Comparison of ENCODE assay signal across 9 cellular contexts in the genomic region with DNA sequence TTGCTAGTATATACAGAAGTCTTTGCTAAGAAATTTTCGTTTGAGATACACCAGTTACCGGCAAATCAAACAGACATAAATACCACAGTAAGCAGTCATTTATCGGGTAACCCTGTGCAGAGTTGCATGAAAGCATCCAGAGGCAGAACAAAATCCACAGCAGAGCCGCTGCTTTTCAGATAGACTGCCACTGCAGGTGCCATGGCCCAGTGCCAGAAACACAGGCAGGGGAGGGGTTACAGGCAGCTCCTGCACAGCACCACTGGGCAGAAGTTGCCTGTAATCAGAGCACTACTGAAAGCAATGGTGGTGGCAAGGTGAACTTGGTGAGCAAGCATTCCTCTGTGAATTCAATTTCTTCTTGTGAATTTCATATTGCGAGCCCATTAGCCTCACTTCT.
DNase-seq lines count a peak whose midpoint lies in the region; ATAC-seq and TF ChIP-seq lines count a peak whose summit lies in the region.
"Had no signal": no experiment of that assay in that cellular context is flagged by ENCODE, and none has a peak within 500 bp of the region (broad histone marks: within the 10 kb centered on the region; RNA-seq: fewer than 3 reads in every experiment).

No MANE protein-coding gene starts in this region.

- H3K4me3 ChIP-seq in tibial artery = no peak overlapping the region
- H3K4me3 ChIP-seq: upper lobe of left lung had no signal

- TF ChIP-seq CTCF in tibial artery (IDR thresholded peaks at IDR 0.05) = no peak

- H3K27me3 ChIP-seq in tibial artery = no peaks in the 10 kb centered on the region
- H3K27me3 ChIP-seq: upper lobe of left lung had no signal

- no peaks in the 10 kb centered on the region for H3K9me3 ChIP-seq in tibial artery
- H3K9me3 ChIP-seq: upper lobe of left lung had no signal

- no peaks in the 10 kb centered on the region for H3K36me3 ChIP-seq in tibial artery
- H3K36me3 ChIP-seq: upper lobe of left lung had no signal

- H3K4me1 ChIP-seq in tibial artery = no peaks in the 10 kb centered on the region

- DNase-seq in NCI-H2196 (lab: John Stamatoyannopoulos, UW; ENCODE audit: unreplicated experiment) (peak; percentile 50), globus pallidus (ENCODE audit: low spot score) (peak; percentile 21), tibial artery (no peak)
- DNase-seq in stimulated activated naive CD8-positive, alpha-beta T cell treated with anti-CD3 and anti-CD28 coated beads, Interleukin-15, Interleukin-2, amounts not matched to agents 100 U/mL and 50 U/mL, for 24 hours = no peak

- no peak overlapping the region for H3K27ac ChIP-seq in tibial artery
- H3K27ac ChIP-seq: upper lobe of left lung had no signal

- intact Hi-C loops in tibial artery (cut with DNase I; ENCODE audit: low total_unique reads) = no loop called here

- ATAC-seq in GM18870 (IDR thresholded peaks at IDR 0.05; ENCODE audit: unreplicated experiment) (peak; percentile 48), HG02678 (IDR thresholded peaks at IDR 0.05; ENCODE audit: unreplicated experiment) (peak; percentile 99), GM21528 (IDR thresholded peaks at IDR 0.05; ENCODE audit: low FRiP score, unreplicated experiment) (no peak), GM21381 (IDR thresholded peaks at IDR 0.05; ENCODE audit: unreplicated experiment) (no peak)
- ATAC-seq in stimulated activated naive CD8-positive, alpha-beta T cell treated with anti-CD3 and anti-CD28 coated beads, Interleukin-15, Interleukin-2, amounts not matched to agents 100 U/mL and 50 U/mL, for 24 hours = no peak

Comparison
In these comparisons a context has a peak if more than half of its experiments do, and no peak if none do; other contexts are left out.
1. ATAC-seq: peak in GM18870 (single experiment) and HG02678 (single experiment); none in GM21528 (single experiment), GM21381 (single experiment) and stimulated activated naive CD8-positive, alpha-beta T cell treated with anti-CD3 and anti-CD28 coated beads, Interleukin-15, Interleukin-2, amounts not matched to agents 100 U/mL and 50 U/mL, for 24 hours (single experiment).
2. DNase-seq: peak in NCI-H2196 (single experiment) and globus pallidus (single experiment); none in tibial artery (0 of 2) and stimulated activated naive CD8-positive, alpha-beta T cell treated with anti-CD3 and anti-CD28 coated beads, Interleukin-15, Interleukin-2, amounts not matched to agents 100 U/mL and 50 U/mL, for 24 hours (single experiment).